Comparison of ENCODE assay signal across 8 cellular contexts in genomic region chr21:16193758-16194606, GRCh38.
A peak's percentile ranks its signal among the peaks of the same experiment; 100 is the strongest.
DNase-seq lines count a peak whose midpoint lies in the region; ATAC-seq and TF ChIP-seq lines count a peak whose summit lies in the region.

No MANE protein-coding gene starts in this region.

- peak; percentile 79 for DNase-seq in AG10803 (ENCODE audit: low read depth)
- DNase-seq in LHCN-M2 (ENCODE audit: low read depth), result peak; percentile 85
- DNase-seq in astrocyte of the hippocampus (ENCODE audit: low read depth, low spot score), result peak; percentile 81
- DNase-seq in hypothalamus (lab: John Stamatoyannopoulos, UW), result peak in 43 of 51 donors; percentile 6 to 84 (median 55)
- DNase-seq in retina, result peak; percentile 77
- no peak for DNase-seq in NCI-H2227 treated with DMSO at 0.1 percent for 48 hours (lab: John Stamatoyannopoulos, UW)
- DNase-seq in NCI-H748 (lab: John Stamatoyannopoulos, UW; ENCODE audit: unreplicated experiment), result no peak

- peak; percentile 65 for ATAC-seq in GM19372 (IDR thresholded peaks at IDR 0.05; ENCODE audit: low read depth, unreplicated experiment)

- peak; percentile 51 for TF ChIP-seq CTCF in AG10803 (conservative IDR thresholded peaks at IDR 0.05; ENCODE audit: low read length)

- H3K4me3 ChIP-seq in AG10803 (ENCODE audit: low read length), result peak overlapping the region; percentile 59

Comparison
In these comparisons a context has a peak if more than half of its experiments do, and no peak if none do; other contexts are left out.
1. DNase-seq: peak in AG10803 (single experiment), LHCN-M2 (single experiment), astrocyte of the hippocampus (single experiment), hypothalamus (43 of 51) and retina (single experiment); none in NCI-H2227 treated with DMSO at 0.1 percent for 48 hours (single experiment) and NCI-H748 (single experiment).